In the genomic region with DNA sequence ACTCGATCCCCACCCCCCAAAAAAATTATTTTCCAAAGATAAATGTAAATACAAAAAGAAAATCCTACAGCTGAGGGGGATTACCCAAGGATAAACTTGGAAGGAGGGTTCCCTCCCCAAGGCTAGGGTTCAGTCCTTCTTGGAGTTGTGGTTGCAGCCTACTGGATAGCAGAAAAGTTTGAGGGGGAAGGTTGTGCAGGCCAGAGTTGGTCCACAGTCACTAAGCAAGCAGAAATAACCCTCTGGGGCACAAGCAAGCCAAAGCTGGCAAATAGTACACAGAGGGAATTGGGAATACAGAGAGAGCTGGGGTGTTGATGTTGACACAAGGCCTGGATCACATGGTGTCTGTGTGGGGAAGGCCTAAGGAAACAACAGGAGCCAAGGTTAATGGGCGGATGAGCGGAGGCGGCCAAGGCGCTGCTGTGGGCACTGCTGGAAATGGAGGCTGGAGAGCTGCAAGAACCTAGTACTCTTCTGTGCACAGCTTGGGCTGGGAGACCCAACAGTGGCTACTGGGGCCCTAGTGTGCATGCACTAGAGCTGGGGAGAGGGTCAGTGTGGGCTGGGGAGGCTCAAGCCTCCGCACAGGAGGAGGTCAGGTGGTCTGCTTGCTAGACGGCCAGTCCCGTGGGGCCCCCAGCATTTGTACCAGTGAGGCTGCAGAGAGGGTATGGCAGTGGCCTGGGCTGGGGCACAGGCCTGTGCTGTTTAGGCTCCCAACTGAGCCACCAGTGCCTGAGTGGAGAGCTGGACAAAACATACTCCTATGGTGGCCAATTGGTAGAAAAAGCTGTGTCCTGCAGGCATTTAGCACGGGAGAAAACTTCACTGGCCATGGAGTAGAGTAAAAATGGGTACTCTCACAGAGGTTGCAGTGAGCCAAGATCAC, we compare ENCODE assay signal across 2 cellular contexts.
TF ChIP-seq lines count a peak whose summit lies in the region.

No MANE protein-coding gene starts in this region.

TF ChIP-seq in HEK293, 187 proteins besides CTCF, POLR2A, EP300 and RAD21 (continues in another document):
- TF ChIP-seq ZIC2 (tag by site-specific recombination; IDR thresholded peaks at IDR 0.05) = peak; percentile 70
- TF ChIP-seq ZNF670 (tag by site-specific recombination; IDR thresholded peaks at IDR 0.05; ENCODE audit: low read depth) = no peak
- TF ChIP-seq ZNF404 (tag by site-specific recombination; IDR thresholded peaks at IDR 0.05) = no peak
- no peak for TF ChIP-seq ZNF133 (tag by site-specific recombination; IDR thresholded peaks at IDR 0.05)
- TF ChIP-seq, protein P1, sequence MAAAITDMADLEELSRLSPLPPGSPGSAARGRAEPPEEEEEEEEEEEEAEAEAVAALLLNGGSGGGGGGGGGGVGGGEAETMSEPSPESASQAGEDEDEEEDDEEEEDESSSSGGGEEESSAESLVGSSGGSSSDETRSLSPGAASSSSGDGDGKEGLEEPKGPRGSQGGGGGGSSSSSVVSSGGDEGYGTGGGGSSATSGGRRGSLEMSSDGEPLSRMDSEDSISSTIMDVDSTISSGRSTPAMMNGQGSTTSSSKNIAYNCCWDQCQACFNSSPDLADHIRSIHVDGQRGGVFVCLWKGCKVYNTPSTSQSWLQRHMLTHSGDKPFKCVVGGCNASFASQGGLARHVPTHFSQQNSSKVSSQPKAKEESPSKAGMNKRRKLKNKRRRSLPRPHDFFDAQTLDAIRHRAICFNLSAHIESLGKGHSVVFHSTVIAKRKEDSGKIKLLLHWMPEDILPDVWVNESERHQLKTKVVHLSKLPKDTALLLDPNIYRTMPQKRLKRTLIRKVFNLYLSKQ (tag by site-specific recombination; IDR thresholded peaks at IDR 0.05; ENCODE audit: borderline replicate concordance) = no peak
- TF ChIP-seq ZNF510 (tag by site-specific recombination; IDR thresholded peaks at IDR 0.05; ENCODE audit: insufficient replicate concordance) = no peak
- TF ChIP-seq ZNF629 (tag by site-specific recombination; IDR thresholded peaks at IDR 0.05) = no peak
- peak; percentile 70; the same call in 1 of the 2 replicates for TF ChIP-seq EGR2 (tag by site-specific recombination; IDR thresholded peaks at IDR 0.05; ENCODE audit: low read depth)
- TF ChIP-seq, protein P2, sequence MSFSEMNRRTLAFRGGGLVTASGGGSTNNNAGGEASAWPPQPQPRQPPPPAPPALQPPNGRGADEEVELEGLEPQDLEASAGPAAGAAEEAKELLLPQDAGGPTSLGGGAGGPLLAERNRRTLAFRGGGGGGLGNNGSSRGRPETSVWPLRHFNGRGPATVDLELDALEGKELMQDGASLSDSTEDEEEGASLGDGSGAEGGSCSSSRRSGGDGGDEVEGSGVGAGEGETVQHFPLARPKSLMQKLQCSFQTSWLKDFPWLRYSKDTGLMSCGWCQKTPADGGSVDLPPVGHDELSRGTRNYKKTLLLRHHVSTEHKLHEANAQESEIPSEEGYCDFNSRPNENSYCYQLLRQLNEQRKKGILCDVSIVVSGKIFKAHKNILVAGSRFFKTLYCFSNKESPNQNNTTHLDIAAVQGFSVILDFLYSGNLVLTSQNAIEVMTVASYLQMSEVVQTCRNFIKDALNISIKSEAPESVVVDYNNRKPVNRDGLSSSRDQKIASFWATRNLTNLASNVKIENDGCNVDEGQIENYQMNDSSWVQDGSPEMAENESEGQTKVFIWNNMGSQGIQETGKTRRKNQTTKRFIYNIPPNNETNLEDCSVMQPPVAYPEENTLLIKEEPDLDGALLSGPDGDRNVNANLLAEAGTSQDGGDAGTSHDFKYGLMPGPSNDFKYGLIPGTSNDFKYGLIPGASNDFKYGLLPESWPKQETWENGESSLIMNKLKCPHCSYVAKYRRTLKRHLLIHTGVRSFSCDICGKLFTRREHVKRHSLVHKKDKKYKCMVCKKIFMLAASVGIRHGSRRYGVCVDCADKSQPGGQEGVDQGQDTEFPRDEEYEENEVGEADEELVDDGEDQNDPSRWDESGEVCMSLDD (tag by site-specific recombination; IDR thresholded peaks at IDR 0.05) = no peak
- peak; percentile 55; the same call in 1 of the 2 replicates for TF ChIP-seq ZFHX2 (tag by site-specific recombination; conservative IDR thresholded peaks at IDR 0.05)
- no peak for TF ChIP-seq ZNF701 (tag by site-specific recombination; IDR thresholded peaks at IDR 0.05)
- TF ChIP-seq KLF9 (tag by site-specific recombination; IDR thresholded peaks at IDR 0.05; ENCODE audit: low read depth) = no peak
- no peak for TF ChIP-seq FEZF1 (tag by site-specific recombination; IDR thresholded peaks at IDR 0.05)
- TF ChIP-seq, protein P3, sequence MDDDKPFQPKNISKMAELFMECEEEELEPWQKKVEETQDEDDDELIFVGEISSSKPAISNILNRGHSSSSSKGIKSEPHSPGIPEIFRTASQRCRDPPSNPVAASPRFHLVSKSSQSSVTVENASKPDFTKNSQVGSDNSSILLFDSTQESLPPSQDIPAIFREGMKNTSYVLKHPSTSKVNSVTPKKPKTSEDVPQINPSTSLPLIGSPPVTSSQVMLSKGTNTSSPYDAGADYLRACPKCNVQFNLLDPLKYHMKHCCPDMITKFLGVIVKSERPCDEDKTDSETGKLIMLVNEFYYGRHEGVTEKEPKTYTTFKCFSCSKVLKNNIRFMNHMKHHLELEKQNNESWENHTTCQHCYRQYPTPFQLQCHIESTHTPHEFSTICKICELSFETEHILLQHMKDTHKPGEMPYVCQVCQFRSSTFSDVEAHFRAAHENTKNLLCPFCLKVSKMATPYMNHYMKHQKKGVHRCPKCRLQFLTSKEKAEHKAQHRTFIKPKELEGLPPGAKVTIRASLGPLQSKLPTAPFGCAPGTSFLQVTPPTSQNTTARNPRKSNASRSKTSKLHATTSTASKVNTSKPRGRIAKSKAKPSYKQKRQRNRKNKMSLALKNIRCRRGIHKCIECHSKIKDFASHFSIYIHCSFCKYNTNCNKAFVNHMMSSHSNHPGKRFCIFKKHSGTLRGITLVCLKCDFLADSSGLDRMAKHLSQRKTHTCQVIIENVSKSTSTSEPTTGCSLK (tag by site-specific recombination; IDR thresholded peaks at IDR 0.05) = no peak
- no peak for TF ChIP-seq GFI1B (tag by site-specific recombination; IDR thresholded peaks at IDR 0.05)
- TF ChIP-seq, protein P4, sequence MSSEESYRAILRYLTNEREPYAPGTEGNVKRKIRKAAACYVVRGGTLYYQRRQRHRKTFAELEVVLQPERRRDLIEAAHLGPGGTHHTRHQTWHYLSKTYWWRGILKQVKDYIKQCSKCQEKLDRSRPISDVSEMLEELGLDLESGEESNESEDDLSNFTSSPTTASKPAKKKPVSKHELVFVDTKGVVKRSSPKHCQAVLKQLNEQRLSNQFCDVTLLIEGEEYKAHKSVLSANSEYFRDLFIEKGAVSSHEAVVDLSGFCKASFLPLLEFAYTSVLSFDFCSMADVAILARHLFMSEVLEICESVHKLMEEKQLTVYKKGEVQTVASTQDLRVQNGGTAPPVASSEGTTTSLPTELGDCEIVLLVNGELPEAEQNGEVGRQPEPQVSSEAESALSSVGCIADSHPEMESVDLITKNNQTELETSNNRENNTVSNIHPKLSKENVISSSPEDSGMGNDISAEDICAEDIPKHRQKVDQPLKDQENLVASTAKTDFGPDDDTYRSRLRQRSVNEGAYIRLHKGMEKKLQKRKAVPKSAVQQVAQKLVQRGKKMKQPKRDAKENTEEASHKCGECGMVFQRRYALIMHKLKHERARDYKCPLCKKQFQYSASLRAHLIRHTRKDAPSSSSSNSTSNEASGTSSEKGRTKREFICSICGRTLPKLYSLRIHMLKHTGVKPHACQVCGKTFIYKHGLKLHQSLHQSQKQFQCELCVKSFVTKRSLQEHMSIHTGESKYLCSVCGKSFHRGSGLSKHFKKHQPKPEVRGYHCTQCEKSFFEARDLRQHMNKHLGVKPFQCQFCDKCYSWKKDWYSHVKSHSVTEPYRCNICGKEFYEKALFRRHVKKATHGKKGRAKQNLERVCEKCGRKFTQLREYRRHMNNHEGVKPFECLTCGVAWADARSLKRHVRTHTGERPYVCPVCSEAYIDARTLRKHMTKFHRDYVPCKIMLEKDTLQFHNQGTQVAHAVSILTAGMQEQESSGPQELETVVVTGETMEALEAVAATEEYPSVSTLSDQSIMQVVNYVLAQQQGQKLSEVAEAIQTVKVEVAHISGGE (tag by site-specific recombination; conservative IDR thresholded peaks at IDR 0.05; ENCODE audit: low read depth) = no peak
- no peak for TF ChIP-seq ZNF514 (tag by site-specific recombination; IDR thresholded peaks at IDR 0.05)

TF ChIP-seq in HepG2, 621 proteins besides CTCF, POLR2A, EP300 and RAD21 (continues in another document):
- TF ChIP-seq HOXD1 (CRISPR knock-in tag; IDR thresholded peaks at IDR 0.05) (peak; percentile 81), ZNF496 (CRISPR knock-in tag; IDR thresholded peaks at IDR 0.05; ENCODE audit: insufficient replicate concordance) (no peak), ZNF329 (CRISPR knock-in tag; IDR thresholded peaks at IDR 0.05; ENCODE audit: low read depth) (no peak; the same call in 1 of the 2 replicates), ZNF441 (CRISPR knock-in tag; IDR thresholded peaks at IDR 0.05; ENCODE audit: borderline replicate concordance) (no peak; the same call in 1 of the 2 replicates), KAT8 (CRISPR knock-in tag; IDR thresholded peaks at IDR 0.05) (peak; percentile 90), NFE2L2 (IDR thresholded peaks at IDR 0.05; ENCODE audit: low read length) (no peak), HOXA3 (CRISPR knock-in tag; IDR thresholded peaks at IDR 0.05) (peak; percentile 85; the same call in 1 of the 2 replicates), ZNF570 (CRISPR knock-in tag; IDR thresholded peaks at IDR 0.05; ENCODE audit: borderline replicate concordance) (no peak), ZKSCAN8 (CRISPR knock-in tag; IDR thresholded peaks at IDR 0.05; ENCODE audit: borderline replicate concordance) (peak; percentile 95), ZNF660 (CRISPR knock-in tag; IDR thresholded peaks at IDR 0.05; ENCODE audit: borderline replicate concordance, low read depth) (no peak), MEIS1 (CRISPR knock-in tag; IDR thresholded peaks at IDR 0.05; ENCODE audit: borderline replicate concordance) (peak; percentile 72; the same call in 1 of the 2 replicates)
- TF ChIP-seq, protein P5, sequence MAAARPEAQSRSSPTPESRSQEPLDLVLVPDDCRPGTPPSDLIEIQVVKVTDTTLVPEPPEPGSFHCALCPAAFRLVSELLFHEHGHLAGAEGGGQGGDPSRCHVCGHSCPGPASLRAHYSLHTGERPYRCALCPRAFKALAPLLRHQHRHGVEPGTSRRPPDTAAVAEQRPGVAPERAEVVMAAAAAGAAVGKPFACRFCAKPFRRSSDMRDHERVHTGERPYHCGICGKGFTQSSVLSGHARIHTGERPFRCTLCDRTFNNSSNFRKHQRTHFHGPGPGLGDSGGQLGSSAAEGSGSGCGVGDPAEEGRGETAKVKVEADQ (CRISPR knock-in tag; IDR thresholded peaks at IDR 0.05; ENCODE audit: borderline replicate concordance) = peak; percentile 95
- TF ChIP-seq, protein P6, sequence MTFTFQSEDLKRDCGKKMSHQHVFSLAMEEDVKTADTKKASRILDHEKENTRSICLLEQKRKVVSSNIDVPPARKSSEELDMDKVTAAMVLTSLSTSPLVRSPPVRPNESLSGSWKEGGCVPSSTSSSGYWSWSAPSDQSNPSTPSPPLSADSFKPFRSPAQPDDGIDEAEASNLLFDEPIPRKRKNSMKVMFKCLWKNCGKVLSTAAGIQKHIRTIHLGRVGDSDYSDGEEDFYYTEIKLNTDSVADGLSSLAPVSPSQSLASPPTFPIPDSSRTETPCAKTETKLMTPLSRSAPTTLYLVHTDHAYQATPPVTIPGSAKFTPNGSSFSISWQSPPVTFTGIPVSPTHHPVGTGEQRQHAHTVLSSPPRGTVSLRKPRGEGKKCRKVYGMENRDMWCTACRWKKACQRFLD (CRISPR knock-in tag; IDR thresholded peaks at IDR 0.05; ENCODE audit: borderline replicate concordance) = no peak
- TF ChIP-seq, protein P7, sequence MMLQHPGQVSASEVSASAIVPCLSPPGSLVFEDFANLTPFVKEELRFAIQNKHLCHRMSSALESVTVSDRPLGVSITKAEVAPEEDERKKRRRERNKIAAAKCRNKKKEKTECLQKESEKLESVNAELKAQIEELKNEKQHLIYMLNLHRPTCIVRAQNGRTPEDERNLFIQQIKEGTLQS (CRISPR knock-in tag; IDR thresholded peaks at IDR 0.05) = peak; percentile 27; the same call in 1 of the 2 replicates
- TF ChIP-seq, protein P8, sequence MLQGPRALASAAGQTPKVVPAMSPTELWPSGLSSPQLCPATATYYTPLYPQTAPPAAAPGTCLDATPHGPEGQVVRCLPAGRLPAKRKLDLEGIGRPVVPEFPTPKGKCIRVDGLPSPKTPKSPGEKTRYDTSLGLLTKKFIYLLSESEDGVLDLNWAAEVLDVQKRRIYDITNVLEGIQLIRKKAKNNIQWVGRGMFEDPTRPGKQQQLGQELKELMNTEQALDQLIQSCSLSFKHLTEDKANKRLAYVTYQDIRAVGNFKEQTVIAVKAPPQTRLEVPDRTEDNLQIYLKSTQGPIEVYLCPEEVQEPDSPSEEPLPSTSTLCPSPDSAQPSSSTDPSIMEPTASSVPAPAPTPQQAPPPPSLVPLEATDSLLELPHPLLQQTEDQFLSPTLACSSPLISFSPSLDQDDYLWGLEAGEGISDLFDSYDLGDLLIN (CRISPR knock-in tag; IDR thresholded peaks at IDR 0.05; ENCODE audit: borderline replicate concordance) = 0 out of 2 replicates have a peak, but pooled peaks have one; percentile 21
- TF ChIP-seq, protein P9, sequence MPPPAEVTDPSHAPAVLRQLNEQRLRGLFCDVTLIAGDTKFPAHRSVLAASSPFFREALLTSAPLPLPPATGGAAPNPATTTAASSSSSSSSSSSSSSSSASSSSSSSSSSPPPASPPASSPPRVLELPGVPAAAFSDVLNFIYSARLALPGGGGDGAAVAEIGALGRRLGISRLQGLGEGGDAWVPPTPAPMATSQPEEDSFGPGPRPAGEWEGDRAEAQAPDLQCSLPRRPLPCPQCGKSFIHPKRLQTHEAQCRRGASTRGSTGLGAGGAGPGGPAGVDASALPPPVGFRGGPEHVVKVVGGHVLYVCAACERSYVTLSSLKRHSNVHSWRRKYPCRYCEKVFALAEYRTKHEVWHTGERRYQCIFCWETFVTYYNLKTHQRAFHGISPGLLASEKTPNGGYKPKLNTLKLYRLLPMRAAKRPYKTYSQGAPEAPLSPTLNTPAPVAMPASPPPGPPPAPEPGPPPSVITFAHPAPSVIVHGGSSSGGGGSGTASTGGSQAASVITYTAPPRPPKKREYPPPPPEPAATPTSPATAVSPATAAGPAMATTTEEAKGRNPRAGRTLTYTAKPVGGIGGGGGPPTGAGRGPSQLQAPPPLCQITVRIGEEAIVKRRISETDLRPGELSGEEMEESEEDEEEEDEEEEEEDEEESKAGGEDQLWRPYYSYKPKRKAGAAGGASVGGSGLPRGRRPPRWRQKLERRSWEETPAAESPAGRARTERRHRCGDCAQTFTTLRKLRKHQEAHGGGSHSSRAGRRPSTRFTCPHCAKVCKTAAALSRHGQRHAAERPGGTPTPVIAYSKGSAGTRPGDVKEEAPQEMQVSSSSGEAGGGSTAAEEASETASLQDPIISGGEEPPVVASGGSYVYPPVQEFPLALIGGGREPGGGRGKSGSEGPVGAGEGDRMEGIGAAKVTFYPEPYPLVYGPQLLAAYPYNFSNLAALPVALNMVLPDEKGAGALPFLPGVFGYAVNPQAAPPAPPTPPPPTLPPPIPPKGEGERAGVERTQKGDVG (CRISPR knock-in tag; IDR thresholded peaks at IDR 0.05; ENCODE audit: borderline replicate concordance) = peak; percentile 99; the same call in 1 of the 2 replicates
- TF ChIP-seq, protein P10, sequence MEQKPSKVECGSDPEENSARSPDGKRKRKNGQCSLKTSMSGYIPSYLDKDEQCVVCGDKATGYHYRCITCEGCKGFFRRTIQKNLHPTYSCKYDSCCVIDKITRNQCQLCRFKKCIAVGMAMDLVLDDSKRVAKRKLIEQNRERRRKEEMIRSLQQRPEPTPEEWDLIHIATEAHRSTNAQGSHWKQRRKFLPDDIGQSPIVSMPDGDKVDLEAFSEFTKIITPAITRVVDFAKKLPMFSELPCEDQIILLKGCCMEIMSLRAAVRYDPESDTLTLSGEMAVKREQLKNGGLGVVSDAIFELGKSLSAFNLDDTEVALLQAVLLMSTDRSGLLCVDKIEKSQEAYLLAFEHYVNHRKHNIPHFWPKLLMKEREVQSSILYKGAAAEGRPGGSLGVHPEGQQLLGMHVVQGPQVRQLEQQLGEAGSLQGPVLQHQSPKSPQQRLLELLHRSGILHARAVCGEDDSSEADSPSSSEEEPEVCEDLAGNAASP (CRISPR knock-in tag; IDR thresholded peaks at IDR 0.05; ENCODE audit: borderline replicate concordance) = peak; percentile 70
- TF ChIP-seq, protein P11, sequence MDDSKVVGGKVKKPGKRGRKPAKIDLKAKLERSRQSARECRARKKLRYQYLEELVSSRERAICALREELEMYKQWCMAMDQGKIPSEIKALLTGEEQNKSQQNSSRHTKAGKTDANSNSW (CRISPR knock-in tag; IDR thresholded peaks at IDR 0.05; ENCODE audit: borderline replicate concordance) = no peak
